In genomic region chr6:53305506-53306005, GRCh38 we compare ENCODE assay signal across 5 cellular contexts. TPM values are rescaled to one million over a fixed set of nuclear protein-coding genes. Genes with fewer than 3 reads are reported as not detected.
DNase-seq lines count a peak whose midpoint lies in the region; ATAC-seq, FAIRE-seq and TF ChIP-seq lines count a peak whose summit lies in the region.
"Not testable (repeated sequence)": the region's sequence is repeated elsewhere in the genome, so short reads cannot be mapped to it uniquely, and the experiment has no call there.

No MANE protein-coding gene starts in this region.

- peaks cover 20% of the 10 kb centered on the region for H3K36me3 Mint-ChIP-seq in activated B cell treated with CpG ODN at 0.5 μM for 24 hours (ENCODE audit: low read depth)
- H3K36me3 Mint-ChIP-seq in dendritic cell treated with granulocyte-macrophage colony-stimulating factor and Interleukin-4, amounts not matched to agents 40 ng/mL and 50 ng/mL, for 4 days (ENCODE audit: low read depth) = peaks cover 11% of the 10 kb centered on the region
- H3K36me3 Mint-ChIP-seq in stimulated activated memory B cell treated with anti-CD40 and anti-IgM and Interleukin-4, amounts not matched to agents 10 μg/mL and 1 μg/mL and 100 μg/mL, for 72 hours = not testable (repeated sequence)

- H3K9me3 Mint-ChIP-seq in activated B cell treated with CpG ODN at 0.5 μM for 24 hours; dendritic cell treated with granulocyte-macrophage colony-stimulating factor and Interleukin-4, amounts not matched to agents 40 ng/mL and 50 ng/mL, for 4 days; stimulated activated memory B cell treated with anti-CD40 and anti-IgM and Interleukin-4, amounts not matched to agents 10 μg/mL and 1 μg/mL and 100 μg/mL, for 72 hours: not testable (repeated sequence)

- not testable (repeated sequence) for H3K36me3 ChIP-seq in KOPT-K1 (ENCODE audit: insufficient read depth, low read length)
- peaks cover 20% of the 10 kb centered on the region for H3K36me3 ChIP-seq in K562 (ENCODE audit: control insufficient read depth, insufficient read depth, low read length)

- intact Hi-C loops in activated B cell treated with CpG ODN at 0.5 μM for 24 hours (cut with micrococcal nuclease) = loop anchor here (2.0 kb wide), 2 partner anchors 29 to 43 kb away; partner anchors contain the start of gene ELOVL5
- intact Hi-C loops in K562 (cut with micrococcal nuclease); dendritic cell treated with granulocyte-macrophage colony-stimulating factor and Interleukin-4, amounts not matched to agents 40 ng/mL and 50 ng/mL, for 4 days (cut with micrococcal nuclease): not testable (repeated sequence)

- CTCF ChIA-PET in activated B cell treated with CpG ODN at 0.5 μM for 24 hours (lab: Charles Lee); K562 (lab: Yijun Ruan, JAX; ENCODE audit: low intra/inter-chr PET ratio): not testable (repeated sequence)

- H3K27ac ChIP-seq in KOPT-K1 (ENCODE audit: low read depth, low read length, poor library complexity, severe bottlenecking) = peak overlapping the region; percentile 16
- not testable (repeated sequence) for H3K27ac ChIP-seq in K562 (ENCODE audit: extremely low read depth, low read depth, low read length)

- not testable (repeated sequence) for H3K27me3 ChIP-seq in K562 (ENCODE audit: control insufficient read depth in 2 of 2, insufficient read depth in 2 of 2, low read length in 2 of 2)

- H3K9me1 ChIP-seq in K562 (ENCODE audit: control insufficient read depth, insufficient read depth, low read length) = not testable (repeated sequence)

- H2AFZ ChIP-seq in K562 (ENCODE audit: low read depth, low read length) = not testable (repeated sequence)

- in situ Hi-C loops in K562 (cut with MboI) = not testable (repeated sequence)

- peak overlapping the region; percentile 50 for H3K27ac Mint-ChIP-seq in activated B cell treated with CpG ODN at 0.5 μM for 24 hours
- peak overlapping the region; percentile 37 for H3K27ac Mint-ChIP-seq in dendritic cell treated with granulocyte-macrophage colony-stimulating factor and Interleukin-4, amounts not matched to agents 40 ng/mL and 50 ng/mL, for 4 days
- H3K27ac Mint-ChIP-seq in stimulated activated memory B cell treated with anti-CD40 and anti-IgM and Interleukin-4, amounts not matched to agents 10 μg/mL and 1 μg/mL and 100 μg/mL, for 72 hours = peak overlapping the region; percentile 72

- not testable (repeated sequence) for FAIRE-seq in K562 (lab: Jason Lieb, UNC)

- not testable (repeated sequence) for TF ChIP-seq EP300 in K562 (IDR thresholded peaks at IDR 0.05; ENCODE audit: low read length)

- peaks cover 86% of the 10 kb centered on the region for H3K4me1 Mint-ChIP-seq in activated B cell treated with CpG ODN at 0.5 μM for 24 hours
- H3K4me1 Mint-ChIP-seq in dendritic cell treated with granulocyte-macrophage colony-stimulating factor and Interleukin-4, amounts not matched to agents 40 ng/mL and 50 ng/mL, for 4 days (ENCODE audit: low read depth) = peaks cover 70% of the 10 kb centered on the region
- H3K4me1 Mint-ChIP-seq in stimulated activated memory B cell treated with anti-CD40 and anti-IgM and Interleukin-4, amounts not matched to agents 10 μg/mL and 1 μg/mL and 100 μg/mL, for 72 hours = peaks cover 85% of the 10 kb centered on the region

- H3K9me3 ChIP-seq in KOPT-K1 (ENCODE audit: insufficient read depth, low read length, poor library complexity, severe bottlenecking); K562 (replicated peaks; ENCODE audit: control insufficient read depth, insufficient read depth, low read depth, low read length): not testable (repeated sequence)

- POLR2A ChIA-PET in activated B cell treated with CpG ODN at 0.5 μM for 24 hours (lab: Charles Lee); K562 (lab: Yijun Ruan, JAX): not testable (repeated sequence)

- not testable (repeated sequence) for H3K4me2 ChIP-seq in K562 (ENCODE audit: insufficient read depth, low read length)

- H3K4me3 ChIP-seq in K562 = not testable (repeated sequence)

- not testable (repeated sequence) for DNase-seq in activated B cell treated with CpG ODN at 0.5 μM for 24 hours; K562 (ENCODE audit: extremely low read depth in 1 of 4, low spot score in 3 of 4)

- H3K9ac ChIP-seq in K562 (ENCODE audit: insufficient read depth in 1 of 2, low read depth in 2 of 2, low read length in 2 of 2) = not testable (repeated sequence)

- not testable (repeated sequence) for ATAC-seq in activated B cell treated with CpG ODN at 0.5 μM for 24 hours (ENCODE audit: low read depth); K562; stimulated activated memory B cell treated with anti-CD40 and anti-IgM and Interleukin-4, amounts not matched to agents 10 μg/mL and 1 μg/mL and 100 μg/mL, for 72 hours

- peaks cover 33% of the 10 kb centered on the region for H4K20me1 ChIP-seq in K562 (replicated peaks; ENCODE audit: control insufficient read depth, insufficient read depth, low read length)

- not testable (repeated sequence) for TF ChIP-seq POLR2A in K562 (conservative IDR thresholded peaks at IDR 0.05)

- TF ChIP-seq CTCF in activated B cell treated with CpG ODN at 0.5 μM for 24 hours (IDR thresholded peaks at IDR 0.05); K562 (IDR thresholded peaks at IDR 0.05 in 2 of 3, conservative IDR thresholded peaks at IDR 0.05 in 1 of 3; ENCODE audit: insufficient read depth in 2 of 3, low read depth in 1 of 3, low read length in 3 of 3): not testable (repeated sequence)

- H3K79me2 ChIP-seq in K562 (ENCODE audit: control insufficient read depth, insufficient read depth, low read length) = peaks cover 80% of the 10 kb centered on the region

- not testable (repeated sequence) for H3K4me3 Mint-ChIP-seq in activated B cell treated with CpG ODN at 0.5 μM for 24 hours; dendritic cell treated with granulocyte-macrophage colony-stimulating factor and Interleukin-4, amounts not matched to agents 40 ng/mL and 50 ng/mL, for 4 days; stimulated activated memory B cell treated with anti-CD40 and anti-IgM and Interleukin-4, amounts not matched to agents 10 μg/mL and 1 μg/mL and 100 μg/mL, for 72 hours

- peaks cover 12 to 56% of the 10 kb centered on the region in 2 experiments for H3K4me1 ChIP-seq in K562 (replicated peaks in 1 of 2; ENCODE audit: control insufficient read depth in 2 of 2, insufficient read depth in 2 of 2, low read length in 2 of 2)

- 75% methylated on average over 14 of the region's 37 CpGs for WGBS in K562 (ENCODE audit: insufficient coverage, low coverage, missing lambda C conversion rate)

- BruUV-seq in K562 (replicated peaks; lab: Mats Ljungman, UMichigan) = not testable (repeated sequence)

- H3K27me3 Mint-ChIP-seq in activated B cell treated with CpG ODN at 0.5 μM for 24 hours; dendritic cell treated with granulocyte-macrophage colony-stimulating factor and Interleukin-4, amounts not matched to agents 40 ng/mL and 50 ng/mL, for 4 days; stimulated activated memory B cell treated with anti-CD40 and anti-IgM and Interleukin-4, amounts not matched to agents 10 μg/mL and 1 μg/mL and 100 μg/mL, for 72 hours: not testable (repeated sequence)

- TF ChIP-seq RAD21 in K562 (CRISPR knock-in tag; conservative IDR thresholded peaks at IDR 0.05 in 1 of 2, IDR thresholded peaks at IDR 0.05 in 1 of 2) = not testable (repeated sequence)

TF ChIP-seq in K562, 482 proteins besides CTCF, POLR2A, EP300 and RAD21:
- TF ChIP-seq, protein P1, sequence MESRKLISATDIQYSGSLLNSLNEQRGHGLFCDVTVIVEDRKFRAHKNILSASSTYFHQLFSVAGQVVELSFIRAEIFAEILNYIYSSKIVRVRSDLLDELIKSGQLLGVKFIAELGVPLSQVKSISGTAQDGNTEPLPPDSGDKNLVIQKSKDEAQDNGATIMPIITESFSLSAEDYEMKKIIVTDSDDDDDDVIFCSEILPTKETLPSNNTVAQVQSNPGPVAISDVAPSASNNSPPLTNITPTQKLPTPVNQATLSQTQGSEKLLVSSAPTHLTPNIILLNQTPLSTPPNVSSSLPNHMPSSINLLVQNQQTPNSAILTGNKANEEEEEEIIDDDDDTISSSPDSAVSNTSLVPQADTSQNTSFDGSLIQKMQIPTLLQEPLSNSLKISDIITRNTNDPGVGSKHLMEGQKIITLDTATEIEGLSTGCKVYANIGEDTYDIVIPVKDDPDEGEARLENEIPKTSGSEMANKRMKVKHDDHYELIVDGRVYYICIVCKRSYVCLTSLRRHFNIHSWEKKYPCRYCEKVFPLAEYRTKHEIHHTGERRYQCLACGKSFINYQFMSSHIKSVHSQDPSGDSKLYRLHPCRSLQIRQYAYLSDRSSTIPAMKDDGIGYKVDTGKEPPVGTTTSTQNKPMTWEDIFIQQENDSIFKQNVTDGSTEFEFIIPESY (CRISPR knock-in tag; IDR thresholded peaks at IDR 0.05) = peak; percentile 55; the same call in 1 of the 2 replicates

RNA-seq across cellular contexts. Expression of gene ELOVL5, which starts 43.2 kb away (rescaled TPM):
- total RNA-seq in activated B cell treated with CpG ODN at 0.5 μM for 24 hours = 109 and 127 TPM in 2 replicates
- 254 and 349 TPM in 2 replicates for total RNA-seq in K562 (2011; cell fraction: chromatin; rRNA removed; ENCODE audit: low replicate concordance)
- total RNA-seq in K562 (2011; cell fraction: nucleolus; rRNA removed) = 242 and 277 TPM in 2 replicates
- total RNA-seq in K562 (2011; cell fraction: nucleoplasm; rRNA removed) = 310 and 344 TPM in 2 replicates
- total RNA-seq in K562 (2014; rRNA removed) = 70.6 and 80.6 TPM in 2 replicates
- 131 and 151 TPM in 2 replicates for total RNA-seq in K562 (2014; rRNA removed; fragmentation: Illumina TruSeq; extraction: Trizol)
- total RNA-seq in K562 (2015; rRNA removed; fragmentation: Illumina TruSeq; extraction: Trizol) = 122 and 132 TPM in 2 replicates
- 134 and 151 TPM in 2 replicates for total RNA-seq in K562 (2021)
- polyA plus RNA-seq in K562 (2011; rRNA removed) = 245 TPM in 2 replicates
- polyA plus RNA-seq in K562 (2011; cell fraction: cytosol; rRNA removed) = 106 and 186 TPM in 2 replicates
- 434 and 508 TPM in 2 replicates for polyA plus RNA-seq in K562 (2011; cell fraction: nucleus; rRNA removed)
- 143 and 177 TPM in 2 replicates for polyA plus RNA-seq in K562 (2012)
- 150 and 172 TPM in 2 replicates for polyA plus RNA-seq in K562 (2014; fragmentation: Illumina TruSeq; extraction: Trizol)
- 100 to 1,000 TPM; 124 to 148 TPM for polyA plus RNA-seq in K562 (2014; fragmentation: Nextera tagmentation; extraction: Ambion mirVana)
- polyA plus RNA-seq in K562 (2014; rRNA removed) = 107 and 109 TPM in 2 replicates
- polyA minus RNA-seq in K562 (2011; rRNA and poly(A)+ RNA removed) = 294 and 362 TPM in 2 replicates
- polyA minus RNA-seq in K562 (2011; cell fraction: cytosol; rRNA and poly(A)+ RNA removed) = 132 and 149 TPM in 2 replicates
- polyA minus RNA-seq in K562 (2011; cell fraction: nucleus; rRNA and poly(A)+ RNA removed) = 163 and 262 TPM in 2 replicates
